Comparison of ENCODE assay signal across 23 cellular contexts in genomic region chr2:4002841-4003403, GRCh38.
DNase-seq lines count a peak whose midpoint lies in the region; ATAC-seq, FAIRE-seq and TF ChIP-seq lines count a peak whose summit lies in the region.
"Had no signal": no experiment of that assay in that cellular context is flagged by ENCODE, and none has a peak within 500 bp of the region (broad histone marks: within the 10 kb centered on the region; RNA-seq: fewer than 3 reads in every experiment).

No MANE protein-coding gene starts in this region.

- H3K79me1 ChIP-seq in neuronal stem cell (ENCODE audit: low read depth, low read length), result no peaks in the 10 kb centered on the region

- TF ChIP-seq CTCF in A549 (IDR thresholded peaks at IDR 0.05) (no peak), BE2C (IDR thresholded peaks at IDR 0.05; ENCODE audit: low read depth, low read length) (no peak)

- no peaks in the 10 kb centered on the region for H3K4me1 ChIP-seq in A549
- peaks cover 0 to 1% of the 10 kb centered on the region in 2 donors for H3K4me1 ChIP-seq in neuronal stem cell (ENCODE audit: control insufficient read depth in 2 of 2, insufficient read depth in 1 of 2, low read depth in 1 of 2, low read length in 2 of 2)
- no peaks in the 10 kb centered on the region for H3K4me1 ChIP-seq in BE2C
- H3K4me1 ChIP-seq: BLaER1, Caco-2, HAP-1 had no signal

- peak overlapping the region; percentile 87 for H2BK12ac ChIP-seq in neuronal stem cell (ENCODE audit: low read length)

- in situ Hi-C loops in SK-MEL-5 (cut with HindIII; ENCODE audit: low pct_unique_long_range_greater_than_20kb, low sequenced_read_pairs), result no loop called here

- H3K14ac ChIP-seq in neuronal stem cell (ENCODE audit: low read length), result peak overlapping the region; percentile 72

- peak overlapping the region; percentile 71 for H3K23ac ChIP-seq in neuronal stem cell (ENCODE audit: low read depth, low read length, poor library complexity)

- POLR2A ChIA-PET in A549 (lab: Yijun Ruan, JAX), result no interaction called here

- H2BK5ac ChIP-seq in neuronal stem cell (ENCODE audit: low read length), result no peak overlapping the region

- no peak for DNase-seq in A549 (ENCODE audit: low read depth in 1 of 2, low spot score in 1 of 2)
- DNase-seq in SK-MEL-5 (ENCODE audit: low read depth, low spot score), result peak; percentile 13
- DNase-seq in neuronal stem cell (ENCODE audit: low spot score), result no peak
- no peak for DNase-seq in UCSD-AML1 (lab: John Stamatoyannopoulos, UW; ENCODE audit: unreplicated experiment)
- DNase-seq in BE2C, result no peak
- DNase-seq: 8988T; Caco-2; CD4-positive, CD25-positive, alpha-beta regulatory T cell; CD8-positive, alpha-beta T cell; DMS 273 treated with DMSO at 0.1 percent for 48 hours; DMS53; DMS79 treated with DMSO at 0.1 percent for 48 hours; GF-D8; GOT3; HFFc6 had no signal

- H3K36me3 ChIP-seq in neuronal stem cell (replicated peaks in 1 of 2; ENCODE audit: control insufficient read depth in 2 of 2, insufficient read depth in 2 of 2, low read length in 2 of 2) (no peaks in the 10 kb centered on the region), BE2C (no peaks in the 10 kb centered on the region)
- H3K36me3 ChIP-seq: BLaER1, HAP-1 had no signal

- no peak overlapping the region for H4K91ac ChIP-seq in neuronal stem cell (ENCODE audit: low read depth, low read length, poor library complexity)

- WGBS in A549 (ENCODE audit: missing lambda C conversion rate), result 5% methylated on average over 19 of the region's 22 CpGs
- WGBS in neuronal stem cell (ENCODE audit: extremely low coverage in 2 of 2, insufficient read length in 2 of 2, insufficient replicate concordance in 1 of 2), 2 donors, result no CpG with 5 or more reads among the region's 22 CpGs

- TF ChIP-seq RAD21 in A549 (conservative IDR thresholded peaks at IDR 0.05 in 1 of 2, IDR thresholded peaks at IDR 0.05 in 1 of 2), result no peak

- H3K4ac ChIP-seq in neuronal stem cell (ENCODE audit: low read length), result no peak overlapping the region

- TF ChIP-seq EP300 in A549 (IDR thresholded peaks at IDR 0.05), result no peak

- H3K4me3 ChIP-seq in A549 (no peak overlapping the region), neuronal stem cell (ENCODE audit: low read length in 2 of 2) (peak overlapping the region in 1 of 2 donors; percentile 57), BE2C (ENCODE audit: low read depth, low read length) (no peak overlapping the region)
- H3K4me3 ChIP-seq: BLaER1, HAP-1 had no signal

- H2AFZ ChIP-seq in neuronal stem cell (ENCODE audit: low read length), result no peak overlapping the region

- H2BK120ac ChIP-seq in neuronal stem cell (ENCODE audit: low read depth, low read length), result no peak overlapping the region

- H3K27me3 ChIP-seq in neuronal stem cell (ENCODE audit: control insufficient read depth in 3 of 3, insufficient read depth in 3 of 3, low read depth in 1 of 3, low read length in 3 of 3) (no peaks in the 10 kb centered on the region), BE2C (no peaks in the 10 kb centered on the region)
- H3K27me3 ChIP-seq: BLaER1 had no signal

- no peak for TF ChIP-seq POLR2A in A549 (IDR thresholded peaks at IDR 0.05; ENCODE audit: low read length)

- H3K27ac ChIP-seq in A549 (no peak overlapping the region), neuronal stem cell (replicated peaks; ENCODE audit: low read length) (no peak overlapping the region)
- H3K27ac ChIP-seq: BLaER1, C4-2B had no signal

- H3K4me2 ChIP-seq in A549 (no peak overlapping the region), neuronal stem cell (ENCODE audit: insufficient read depth, low read length, poor library complexity, severe bottlenecking) (no peak overlapping the region)
- H3K4me2 ChIP-seq: BLaER1 had no signal

- H4K8ac ChIP-seq in neuronal stem cell (ENCODE audit: low read depth, low read length), result peak overlapping the region; percentile 31

- peak overlapping the region; percentile 12 for H2BK15ac ChIP-seq in neuronal stem cell (ENCODE audit: low read length)

- H3K9ac ChIP-seq in neuronal stem cell (ENCODE audit: low read depth, low read length, poor library complexity), result peak overlapping the region; percentile 64
- H3K9ac ChIP-seq: BLaER1 had no signal

- peak overlapping the region; percentile 5 for H3K18ac ChIP-seq in neuronal stem cell (ENCODE audit: low read length)

- no peak overlapping the region for H2AK5ac ChIP-seq in neuronal stem cell (ENCODE audit: low read depth, low read length)

- H3K9me3 ChIP-seq in A549 (no peaks in the 10 kb centered on the region), neuronal stem cell (replicated peaks in 1 of 2; ENCODE audit: control insufficient read depth in 2 of 2, insufficient read depth in 1 of 2, low read depth in 1 of 2, low read length in 2 of 2) (no peaks in the 10 kb centered on the region), BE2C (no peaks in the 10 kb centered on the region)
- H3K9me3 ChIP-seq: BLaER1, Caco-2, HAP-1 had no signal

- CTCF ChIA-PET in A549 (lab: Yijun Ruan, JAX), result interaction anchor here (1.3 kb wide), 1 partner anchor 35 kb away, joined by 3 read pairs; no protein-coding TSS in a partner anchor

- FAIRE-seq in A549 (lab: Jason Lieb, UNC), result no peak
- FAIRE-seq: D721Med, GM12891, GM18507, H54 had no signal

- ATAC-seq in A549 (no peak), HG03342 (IDR thresholded peaks at IDR 0.05; ENCODE audit: unreplicated experiment) (no peak)
- ATAC-seq: CD8-positive, alpha-beta T cell had no signal

TF ChIP-seq in A549, 52 proteins besides CTCF, POLR2A, EP300 and RAD21:
- TF ChIP-seq USF2 (IDR thresholded peaks at IDR 0.05), result peak; percentile 67
- TF ChIP-seq HDAC2 (IDR thresholded peaks at IDR 0.05), result no peak
